In genomic region chrX:46381630-46382029, GRCh38 we compare ENCODE assay signal across 1 cellular context.
TF ChIP-seq lines count a peak whose summit lies in the region.

No MANE protein-coding gene starts in this region.

TF ChIP-seq in HepG2, 621 proteins besides CTCF, POLR2A, EP300 and RAD21 (continued from another document):
- TF ChIP-seq E2F2 (CRISPR knock-in tag; IDR thresholded peaks at IDR 0.05; ENCODE audit: borderline replicate concordance) (no peak), NR3C1 (CRISPR knock-in tag; IDR thresholded peaks at IDR 0.05) (no peak), DZIP1 (CRISPR knock-in tag; IDR thresholded peaks at IDR 0.05) (no peak), IKZF1 (IDR thresholded peaks at IDR 0.05) (no peak), CBFB (CRISPR knock-in tag; IDR thresholded peaks at IDR 0.05) (no peak), ZBTB14 (CRISPR knock-in tag; IDR thresholded peaks at IDR 0.05) (no peak), ATF7 (IDR thresholded peaks at IDR 0.05) (no peak), ATF7 (CRISPR knock-in tag; IDR thresholded peaks at IDR 0.05) (no peak), TCF7L2 (IDR thresholded peaks at IDR 0.05; ENCODE audit: low read depth, low read length) (no peak), ZNF7 (CRISPR knock-in tag; IDR thresholded peaks at IDR 0.05) (no peak), MIXL1 (CRISPR knock-in tag; IDR thresholded peaks at IDR 0.05) (no peak), TFAP4 (IDR thresholded peaks at IDR 0.05; ENCODE audit: borderline replicate concordance, low read depth) (peak; percentile 71; the same call in 1 of the 2 replicates), SMC3 (IDR thresholded peaks at IDR 0.05; ENCODE audit: low read length) (peak; percentile 59; the same call in 1 of the 2 replicates), MBNL3 (CRISPR knock-in tag; conservative IDR thresholded peaks at IDR 0.05) (no peak), PLSCR1 (CRISPR knock-in tag; IDR thresholded peaks at IDR 0.05; ENCODE audit: borderline replicate concordance) (no peak), POLR2AphosphoS2 (IDR thresholded peaks at IDR 0.05; ENCODE audit: low read depth, low read length) (no peak)
